8 cellular contexts compared by ENCODE assay signal in genomic region chr6:44247338-44248302, GRCh38. TPM values are rescaled to one million over a fixed set of nuclear protein-coding genes. Genes with fewer than 3 reads are reported as not detected.
DNase-seq lines count a peak whose midpoint lies in the region; ATAC-seq and TF ChIP-seq lines count a peak whose summit lies in the region.

No MANE protein-coding gene starts in this region.

- BruUV-seq in Caco-2 (replicated peaks; lab: Mats Ljungman, UMichigan): TSS peak; percentile 45

- ATAC-seq in GM21619 (IDR thresholded peaks at IDR 0.05; ENCODE audit: unreplicated experiment) (peak; percentile 28), GM19351 (IDR thresholded peaks at IDR 0.05; ENCODE audit: unreplicated experiment) (no peak)
- ATAC-seq in activated CD4-positive, CD25-positive, alpha-beta regulatory T cell treated with anti-CD3 and anti-CD28 coated beads, Interleukin-2, amount 50 U/mL, for 24 hours: peak; percentile 60

- H3K4me1 ChIP-seq in Caco-2: peaks cover 15% of the 10 kb centered on the region

- no peak for TF ChIP-seq CTCF in Caco-2 (IDR thresholded peaks at IDR 0.05; ENCODE audit: insufficient read depth in 1 of 2, low read depth in 1 of 2, low read length in 1 of 2, severe bottlenecking in 1 of 2, unreplicated experiment in 1 of 2)

- peak overlapping the region; percentile 97 for H3K4me3 Mint-ChIP-seq in Caco-2 (ENCODE audit: unreplicated experiment)

- peaks cover 8% of the 10 kb centered on the region for H3K36me3 ChIP-seq in Caco-2 (ENCODE audit: control insufficient read depth, insufficient read depth, low read length)

- POLR2A ChIA-PET in Caco-2 (lab: Charles Lee): interaction anchor here (0.5 to 2.1 kb wide), 12 partner anchors 9 to 443 kb away, joined by 3 to 37 read pairs (median 4); partner anchors contain the start of genes MRPL14, SLC29A1, SLC35B2 and TMEM63B

- DNase-seq in Caco-2 (peak; percentile 70 to 72), M059J (ENCODE audit: low read depth) (peak; percentile 75), kidney tubule cell (ENCODE audit: low spot score) (peak; percentile 72)
- DNase-seq in central memory CD4-positive, alpha-beta T cell: peak; percentile 83
- peak; percentile 78 to 84 for DNase-seq in stimulated activated CD4-positive, alpha-beta T cell treated with anti-CD3 and anti-CD28 coated beads, Interleukin-15, amount 100 ng/mL, for 48 hours (ENCODE audit: low read depth in 2 of 2)

- no peaks in the 10 kb centered on the region for H3K27me3 Mint-ChIP-seq in Caco-2 (ENCODE audit: insufficient read depth, unreplicated experiment)

- H3K9me3 ChIP-seq in Caco-2: no peaks in the 10 kb centered on the region

- CTCF ChIA-PET in Caco-2 (lab: Charles Lee): interaction anchor here (0.7 to 1.3 kb wide), 4 partner anchors 9 to 24 kb away, joined by 3 to 8 read pairs (median 4); partner anchors contain the start of gene SLC29A1

- no peaks in the 10 kb centered on the region for H3K9me3 Mint-ChIP-seq in Caco-2 (ENCODE audit: unreplicated experiment)

- H3K4me3 ChIP-seq in Caco-2 (ENCODE audit: low read depth, low read length): peak overlapping the region; percentile 97

- peak overlapping the region; percentile 99 for H3K27ac Mint-ChIP-seq in Caco-2 (ENCODE audit: unreplicated experiment)

- intact Hi-C loops in Caco-2 (cut with micrococcal nuclease; ENCODE audit: unreplicated experiment): loop anchor here (5.0 kb wide), 1 partner anchor 430 kb away; no protein-coding TSS in a partner anchor

- H3K4me1 Mint-ChIP-seq in Caco-2 (ENCODE audit: low read depth, unreplicated experiment): peaks cover 13% of the 10 kb centered on the region

- no peaks in the 10 kb centered on the region for H3K27me3 ChIP-seq in Caco-2 (replicated peaks; ENCODE audit: control insufficient read depth, insufficient read depth, low read length)

- H3K36me3 Mint-ChIP-seq in Caco-2 (ENCODE audit: insufficient read depth, unreplicated experiment): peaks cover 70% of the 10 kb centered on the region

RNA-seq across cellular contexts. Expression of gene HSP90AB1, which starts 0.7 kb away (rescaled TPM):
- total RNA-seq in Caco-2 (2022): 967 and 1,046 TPM in 2 replicates
- total RNA-seq in M059J (2014; rRNA removed; shearing (Covaris generic)): 1,284 and 1,407 TPM in 2 replicates

RNA-seq across cellular contexts. Expression of gene SLC35B2, which starts 9.7 kb away (rescaled TPM):
- 44.6 and 44.8 TPM in 2 replicates for total RNA-seq in Caco-2 (2022)
- total RNA-seq in M059J (2014; rRNA removed; shearing (Covaris generic)): 205 and 215 TPM in 2 replicates

RNA-seq across cellular contexts. Expression of gene NFKBIE, which starts 17.7 kb away (rescaled TPM):
- total RNA-seq in Caco-2 (2022): 8.4 and 10.1 TPM in 2 replicates
- 48.8 and 51.9 TPM in 2 replicates for total RNA-seq in M059J (2014; rRNA removed; shearing (Covaris generic))

RNA-seq across cellular contexts. Expression of gene TMEM151B, which starts 22.6 kb away (rescaled TPM):
- total RNA-seq in Caco-2 (2022): not detected in 2 replicates
- 0.05 TPM in 1 of 2 replicates, not detected in the other for total RNA-seq in M059J (2014; rRNA removed; shearing (Covaris generic))

RNA-seq across cellular contexts. Expression of gene SLC29A1, which starts 24.2 kb away (rescaled TPM):
- total RNA-seq in Caco-2 (2022): 80.7 and 81.3 TPM in 2 replicates
- total RNA-seq in M059J (2014; rRNA removed; shearing (Covaris generic)): 27.4 and 31.1 TPM in 2 replicates
